ENCODE assay signal across 8 cellular contexts in genomic region chr20:49608752-49609670, GRCh38. TPM values are rescaled to one million over a fixed set of nuclear protein-coding genes. Genes with fewer than 3 reads are reported as not detected.
DNase-seq lines count a peak whose midpoint lies in the region; ATAC-seq lines count a peak whose summit lies in the region.

No MANE protein-coding gene starts in this region.

- ATAC-seq in HG02840 (IDR thresholded peaks at IDR 0.05; ENCODE audit: low FRiP score, unreplicated experiment) (peak; percentile 55), GM21526 (IDR thresholded peaks at IDR 0.05; ENCODE audit: low FRiP score, unreplicated experiment) (no peak)

- DNase-seq in DMS153 (lab: John Stamatoyannopoulos, UW) (peak; percentile 52), NCI-H345 treated with DMSO at 0.1 percent for 48 hours (lab: John Stamatoyannopoulos, UW; ENCODE audit: unreplicated experiment) (peak; percentile 76), dermis blood vessel endothelial cell (peak; percentile 75), medulla oblongata (ENCODE audit: extremely low spot score) (peak; percentile 38)
- peak; percentile 60 to 61 for DNase-seq in activated CD4-positive, alpha-beta T cell treated with anti-CD3 and anti-CD28 coated beads, Interleukin-2, amount 50 U/mL, for 24 hours (ENCODE audit: low read depth in 1 of 2, low spot score in 1 of 2)
- peak; percentile 43 to 55 for DNase-seq in stimulated activated CD8-positive, alpha-beta memory T cell treated with anti-CD3 and anti-CD28 coated beads, Interleukin-15, amount 100 ng/mL, for 4 hours (ENCODE audit: low read depth in 2 of 2)

RNA-seq across cellular contexts. Expression of gene PTGIS, which starts 41.1 kb away (rescaled TPM):
- 1.9 and 2.0 TPM in 2 replicates for total RNA-seq in dermis blood vessel endothelial cell
